Comparison of ENCODE assay signal across 1 cellular context in the genomic region with DNA sequence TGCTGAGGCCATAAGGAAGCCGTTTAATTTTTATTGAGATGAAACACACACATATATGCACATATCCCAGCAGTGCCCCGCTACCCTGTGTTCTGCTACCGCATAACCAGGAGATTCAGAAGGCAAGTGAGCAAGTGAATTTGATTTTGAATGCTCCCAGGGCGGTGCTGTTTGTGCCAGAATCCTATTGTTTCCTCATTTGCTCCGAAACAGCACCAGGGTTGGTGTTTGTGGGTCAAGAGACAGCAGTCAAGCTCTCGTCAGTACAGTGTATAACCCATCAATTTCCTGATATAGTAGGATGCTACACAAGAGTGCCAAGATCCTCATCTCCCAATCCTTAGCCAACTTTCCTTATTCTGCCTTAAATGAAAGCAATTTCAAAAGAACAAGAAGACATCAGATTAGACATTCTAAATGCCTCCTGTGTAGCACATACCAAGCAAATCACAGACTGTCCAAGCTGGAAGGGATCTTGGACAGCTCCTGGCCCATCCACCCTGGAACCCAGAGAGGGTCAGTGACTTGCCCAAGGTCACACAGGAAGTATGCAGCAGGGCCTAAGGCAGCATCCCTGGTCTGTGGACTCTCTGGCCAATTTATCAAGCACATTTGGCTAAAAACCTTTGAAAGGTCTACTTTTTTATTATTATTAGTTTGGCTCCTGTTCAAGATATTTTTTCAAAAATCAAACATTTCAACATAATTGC.
TF ChIP-seq lines count a peak whose summit lies in the region.

No MANE protein-coding gene starts in this region.

TF ChIP-seq in GM12878, 131 proteins besides CTCF, POLR2A, EP300 and RAD21 (continued from another document):
- TF ChIP-seq, protein P1, sequence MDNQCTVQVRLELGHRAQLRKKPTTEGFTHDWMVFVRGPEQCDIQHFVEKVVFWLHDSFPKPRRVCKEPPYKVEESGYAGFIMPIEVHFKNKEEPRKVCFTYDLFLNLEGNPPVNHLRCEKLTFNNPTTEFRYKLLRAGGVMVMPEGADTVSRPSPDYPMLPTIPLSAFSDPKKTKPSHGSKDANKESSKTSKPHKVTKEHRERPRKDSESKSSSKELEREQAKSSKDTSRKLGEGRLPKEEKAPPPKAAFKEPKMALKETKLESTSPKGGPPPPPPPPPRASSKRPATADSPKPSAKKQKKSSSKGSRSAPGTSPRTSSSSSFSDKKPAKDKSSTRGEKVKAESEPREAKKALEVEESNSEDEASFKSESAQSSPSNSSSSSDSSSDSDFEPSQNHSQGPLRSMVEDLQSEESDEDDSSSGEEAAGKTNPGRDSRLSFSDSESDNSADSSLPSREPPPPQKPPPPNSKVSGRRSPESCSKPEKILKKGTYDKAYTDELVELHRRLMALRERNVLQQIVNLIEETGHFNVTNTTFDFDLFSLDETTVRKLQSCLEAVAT (IDR thresholded peaks at IDR 0.05), result no peak
